ENCODE assay signal across 8 cellular contexts in the genomic region with DNA sequence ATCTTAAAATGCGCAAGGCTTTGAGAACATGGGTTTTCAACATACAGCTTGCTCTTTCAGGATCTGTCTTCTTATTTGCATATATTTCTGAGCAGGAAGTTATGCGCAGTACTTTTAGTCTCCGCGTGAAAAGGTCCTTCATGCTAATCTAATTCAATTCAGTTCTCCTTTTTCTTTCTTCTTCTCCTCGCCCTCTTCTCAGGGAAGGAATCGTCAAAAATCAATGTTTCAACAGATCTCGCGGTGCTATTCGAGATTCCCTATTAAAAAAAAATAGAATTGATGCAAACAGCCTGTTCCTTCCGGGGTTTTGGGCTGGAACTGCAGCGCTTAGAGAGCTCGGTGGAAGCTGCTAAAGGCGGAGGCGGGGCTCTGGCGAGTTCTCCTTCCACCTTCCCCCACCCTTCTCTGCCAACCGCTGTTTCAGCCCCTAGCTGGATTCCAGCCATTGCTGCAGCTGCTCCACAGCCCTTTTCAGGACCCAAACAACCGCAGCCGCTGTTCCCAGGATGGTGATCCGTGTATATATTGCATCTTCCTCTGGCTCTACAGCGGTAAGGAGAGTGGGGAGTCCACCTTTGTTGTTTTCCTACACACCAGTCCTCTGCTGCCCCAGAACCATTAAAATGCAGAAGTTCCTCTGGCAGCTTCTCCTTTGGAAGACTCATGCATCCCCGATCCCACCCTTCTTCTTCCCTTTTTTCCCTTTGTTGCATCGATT. TPM values are rescaled to one million over a fixed set of nuclear protein-coding genes. Genes with fewer than 3 reads are reported as not detected.
A peak's percentile ranks its signal among the peaks of the same experiment; 100 is the strongest.
DNase-seq lines count a peak whose midpoint lies in the region; ATAC-seq, FAIRE-seq and TF ChIP-seq lines count a peak whose summit lies in the region.

Gene HMGN5 (minus strand): TSS at position 222 of the 721 bp plus-strand sequence. CDS start 80,364 bp downstream, outside the sequence.
Gene SH3BGRL (plus strand): TSS at position 411 of the 721 bp plus-strand sequence. CDS start 99 bp downstream, at position 510.

- H4K20me1 ChIP-seq in HCT116 (ENCODE audit: insufficient read depth) (no peaks in the 10 kb centered on the region), mammary epithelial cell (ENCODE audit: insufficient read depth, low read length) (no peaks in the 10 kb centered on the region)

- POLR2A ChIA-PET in HCT116 (lab: Charles Lee): no interaction called here

- peak; percentile 99 for ATAC-seq in HCT116

- TF ChIP-seq CTCF in HCT116 (IDR thresholded peaks at IDR 0.05 in 2 of 3, conservative IDR thresholded peaks at IDR 0.05 in 1 of 3; ENCODE audit: borderline replicate concordance in 1 of 3, insufficient read depth in 1 of 3, low read depth in 2 of 3, low read length in 2 of 3): no peak
- TF ChIP-seq CTCF in WERI-Rb-1 (IDR thresholded peaks at IDR 0.05; ENCODE audit: low read depth, low read length): no peak
- TF ChIP-seq CTCF in mammary epithelial cell (conservative IDR thresholded peaks at IDR 0.05 in 1 of 2, IDR thresholded peaks at IDR 0.05 in 1 of 2; ENCODE audit: extremely low read depth in 1 of 2, insufficient read depth in 1 of 2, low read depth in 1 of 2, low read length in 2 of 2): no peak

- TF ChIP-seq RAD21 in HCT116 (IDR thresholded peaks at IDR 0.05; ENCODE audit: low read depth): no peak

- BruUV-seq in HCT116 (replicated peaks; lab: Mats Ljungman, UMichigan) (no TSS peak), mammary epithelial cell (replicated peaks; lab: Mats Ljungman, UMichigan) (no TSS peak)

- CTCF ChIA-PET in HCT116 (lab: Charles Lee): interaction anchor here (1.4 kb wide), 2 partner anchors 8 to 176 kb away, joined by 3 read pairs; no protein-coding TSS in a partner anchor
- CTCF ChIA-PET in mammary epithelial cell (lab: Charles Lee; ENCODE audit: low non-redundant PET): interaction anchor here (0.6 to 0.7 kb wide), 3 partner anchors 60 to 392 kb away, joined by 3 to 4 read pairs (median 3); no protein-coding TSS in a partner anchor

- peak within 1 kb of the TSS; percentile 79 for H3K4me2 ChIP-seq in HCT116 (ENCODE audit: low read length)
- peak within 1 kb of the TSS; percentile 78 for H3K4me2 ChIP-seq in mammary epithelial cell (ENCODE audit: insufficient read depth, low read depth, low read length)

- H3K36me3 ChIP-seq in HCT116 (ENCODE audit: control insufficient read depth in 1 of 2, insufficient read depth in 2 of 2, low read length in 2 of 2) (no peaks in the 10 kb centered on the region), WERI-Rb-1 (no peaks in the 10 kb centered on the region), mammary epithelial cell (ENCODE audit: insufficient read depth, low read length) (no peaks in the 10 kb centered on the region), small intestine (ENCODE audit: control insufficient read depth in 2 of 2, insufficient read depth in 2 of 2, low read length in 2 of 2) (no peaks in the 10 kb centered on the region)

- in situ Hi-C loops in mammary epithelial cell (cut with MboI; ENCODE audit: low sequenced_read_pairs in 2 of 2): no loop called here

- peak; percentile 56 for DNase-seq in HCT116 (ENCODE audit: low read depth, low spot score)
- DNase-seq in NAMALWA (ENCODE audit: low spot score): peak; percentile 90
- DNase-seq in WERI-Rb-1: peak; percentile 31
- DNase-seq in mammary epithelial cell: peak; percentile 77
- peak; percentile 70 for DNase-seq in iPS-NIHi7 (ENCODE audit: extremely low spot score)
- DNase-seq in small intestine: peak; percentile 70
- no peak for DNase-seq in HuH-7.5 (ENCODE audit: low spot score)

- H3K27ac ChIP-seq in HCT116 (ENCODE audit: low read depth, low read length): peak within 1 kb of the TSS; percentile 52
- H3K27ac ChIP-seq in WERI-Rb-1: no peak within 1 kb of the TSS
- H3K27ac ChIP-seq in mammary epithelial cell (ENCODE audit: insufficient read depth, low read depth, low read length): peak within 1 kb of the TSS; percentile 78
- H3K27ac ChIP-seq in small intestine (ENCODE audit: low read depth in 1 of 2, low read length in 1 of 2): peak within 1 kb of the TSS; percentile 32 to 78

- peak; percentile 31 for TF ChIP-seq POLR2A in HCT116 (IDR thresholded peaks at IDR 0.05; ENCODE audit: borderline replicate concordance, extremely low read depth, insufficient read depth, insufficient read length)

- intact Hi-C loops in HCT116 (cut with micrococcal nuclease): no loop called here
- intact Hi-C loops in mammary epithelial cell (cut with micrococcal nuclease): loop anchor here (1.0 to 5.0 kb wide), 2 partner anchors 60 to 175 kb away; no protein-coding TSS in a partner anchor

- H3K27me3 ChIP-seq in HCT116 (ENCODE audit: insufficient read depth, low read length): no peaks in the 10 kb centered on the region
- H3K27me3 ChIP-seq in WERI-Rb-1 (ENCODE audit: insufficient read depth, low read depth, severe bottlenecking): no peaks in the 10 kb centered on the region
- no peaks in the 10 kb centered on the region for H3K27me3 ChIP-seq in mammary epithelial cell (ENCODE audit: insufficient read depth, low read length)
- no peaks in the 10 kb centered on the region for H3K27me3 ChIP-seq in small intestine (ENCODE audit: control insufficient read depth in 2 of 2, insufficient read depth in 2 of 2, low read length in 2 of 2)

- dilution Hi-C loops in mammary epithelial cell (cut with HindIII; ENCODE audit: low sequenced_read_pairs): no loop called here

- peak within 1 kb of the TSS; percentile 83 for H2AFZ ChIP-seq in HCT116 (ENCODE audit: low read depth, low read length, poor library complexity, severe bottlenecking)
- peak within 1 kb of the TSS; percentile 84 for H2AFZ ChIP-seq in mammary epithelial cell (ENCODE audit: low read depth, low read length)

- 11% methylated on average over 16 of the region's 22 CpGs for WGBS in mammary epithelial cell (ENCODE audit: low coverage, missing lambda C conversion rate)
- WGBS in small intestine, 3 donors: 0 to 28% (median 7%) methylated on average over 21 to 22 of the region's 22 CpGs

- no peaks in the 10 kb centered on the region for H3K79me2 ChIP-seq in HCT116 (ENCODE audit: insufficient read depth, low read length)
- peaks cover 41% of the 10 kb centered on the region for H3K79me2 ChIP-seq in mammary epithelial cell (ENCODE audit: insufficient read depth, low read length)

- RAD21 ChIA-PET in HCT116 (lab: Charles Lee; ENCODE audit: low non-redundant PET in 1 of 2, low total read pairs in 2 of 2, uncharacterized antibody in 2 of 2, unreplicated experiment in 2 of 2): no interaction called here

- FAIRE-seq in small intestine (lab: Jason Lieb, UNC): no peak

- H3K4me3 ChIP-seq in GM08714 (ENCODE audit: low read length) (peak within 1 kb of the TSS; percentile 91), HCT116 (replicated peaks in 1 of 2; ENCODE audit: low read depth in 1 of 2, low read length in 2 of 2) (peak within 1 kb of the TSS; percentile 62 to 74), WERI-Rb-1 (ENCODE audit: low read depth, low read length) (peak within 1 kb of the TSS; percentile 28), mammary epithelial cell (replicated peaks in 1 of 3; ENCODE audit: insufficient read depth in 1 of 3, low read depth in 2 of 3, low read length in 3 of 3) (peak within 1 kb of the TSS; percentile 51 to 65 (median 64)), small intestine (ENCODE audit: low read depth in 1 of 2, low read length in 2 of 2) (peak within 1 kb of the TSS; percentile 47 to 53)

- H3K9ac ChIP-seq in HCT116 (ENCODE audit: low read length) (peak within 1 kb of the TSS; percentile 64), mammary epithelial cell (ENCODE audit: insufficient read depth, low read length) (peak within 1 kb of the TSS; percentile 85)

- H3K9me2 ChIP-seq in HCT116 (ENCODE audit: insufficient read depth): no peaks in the 10 kb centered on the region

- H3K9me3 ChIP-seq in HCT116 (ENCODE audit: control insufficient read depth in 1 of 2, insufficient read depth in 1 of 2, low read depth in 1 of 2, low read length in 2 of 2) (no peaks in the 10 kb centered on the region), WERI-Rb-1 (ENCODE audit: severe bottlenecking) (no peaks in the 10 kb centered on the region), mammary epithelial cell (replicated peaks; ENCODE audit: insufficient read depth, low read length) (no peaks in the 10 kb centered on the region), small intestine (ENCODE audit: control insufficient read depth, low read depth) (no peaks in the 10 kb centered on the region)

- H3K4me1 ChIP-seq in HCT116 (ENCODE audit: control insufficient read depth in 1 of 2, insufficient read depth in 2 of 2, low read length in 2 of 2) (peaks cover 2 to 4% of the 10 kb centered on the region in 2 experiments; a peak in 3 of 4 replicates), mammary epithelial cell (ENCODE audit: insufficient read depth, low read length) (peaks cover 9% of the 10 kb centered on the region), small intestine (ENCODE audit: control insufficient read depth in 2 of 2, insufficient read depth in 1 of 2, low read depth in 1 of 2, low read length in 1 of 2) (no peaks in the 10 kb centered on the region)

TF ChIP-seq in HCT116, 20 proteins besides CTCF, POLR2A, EP300 and RAD21 (continues in another document):
- TF ChIP-seq, protein P1, sequence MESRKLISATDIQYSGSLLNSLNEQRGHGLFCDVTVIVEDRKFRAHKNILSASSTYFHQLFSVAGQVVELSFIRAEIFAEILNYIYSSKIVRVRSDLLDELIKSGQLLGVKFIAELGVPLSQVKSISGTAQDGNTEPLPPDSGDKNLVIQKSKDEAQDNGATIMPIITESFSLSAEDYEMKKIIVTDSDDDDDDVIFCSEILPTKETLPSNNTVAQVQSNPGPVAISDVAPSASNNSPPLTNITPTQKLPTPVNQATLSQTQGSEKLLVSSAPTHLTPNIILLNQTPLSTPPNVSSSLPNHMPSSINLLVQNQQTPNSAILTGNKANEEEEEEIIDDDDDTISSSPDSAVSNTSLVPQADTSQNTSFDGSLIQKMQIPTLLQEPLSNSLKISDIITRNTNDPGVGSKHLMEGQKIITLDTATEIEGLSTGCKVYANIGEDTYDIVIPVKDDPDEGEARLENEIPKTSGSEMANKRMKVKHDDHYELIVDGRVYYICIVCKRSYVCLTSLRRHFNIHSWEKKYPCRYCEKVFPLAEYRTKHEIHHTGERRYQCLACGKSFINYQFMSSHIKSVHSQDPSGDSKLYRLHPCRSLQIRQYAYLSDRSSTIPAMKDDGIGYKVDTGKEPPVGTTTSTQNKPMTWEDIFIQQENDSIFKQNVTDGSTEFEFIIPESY (IDR thresholded peaks at IDR 0.05; ENCODE audit: extremely low read depth, insufficient replicate concordance, low read length): peak; percentile 79
- no peak for TF ChIP-seq CEBPB (IDR thresholded peaks at IDR 0.05; ENCODE audit: low read depth)
- no peak for TF ChIP-seq SP1 (IDR thresholded peaks at IDR 0.05; ENCODE audit: low read depth)
- no peak for TF ChIP-seq ZFX (IDR thresholded peaks at IDR 0.05)

RNA-seq across cellular contexts. Expression of gene HMGN5, which starts in this region (rescaled TPM):
- 3.0 TPM for total RNA-seq in HCT116 (2021; ENCODE audit: unreplicated experiment)
- 3.4 and 4.2 TPM in 2 replicates for polyA plus RNA-seq in HCT116 (2012)
- 1 to 10 TPM; 1.2 to 2.7 TPM for total RNA-seq in mammary epithelial cell
- polyA plus RNA-seq in mammary epithelial cell: 3.7 TPM
- not detected for polyA minus RNA-seq in mammary epithelial cell
- polyA plus RNA-seq in small intestine: 10 to 100 TPM; 10.8 to 32.0 (median 18.9) TPM

RNA-seq across cellular contexts. Expression of gene SH3BGRL, which starts in this region (rescaled TPM):
- total RNA-seq in HCT116 (2021; ENCODE audit: unreplicated experiment): 32.4 TPM
- 8.7 and 15.0 TPM in 2 replicates for polyA plus RNA-seq in HCT116 (2012)
- total RNA-seq in mammary epithelial cell: 100 to 1,000 TPM in 1 of 2 donors, 10 to 100 TPM in 1; 66.5 to 107 TPM
- 70.1 TPM for polyA plus RNA-seq in mammary epithelial cell
- polyA minus RNA-seq in mammary epithelial cell: 83.3 TPM
- 10 to 100 TPM; 65.0 to 70.8 (median 69.6) TPM for polyA plus RNA-seq in small intestine

Comparison
In these comparisons a context has a peak if more than half of its experiments do, and no peak if none do; other contexts are left out.
1. H3K4me3 ChIP-seq: peak in every context shown above with its lines; median percentile 91 in GM08714; 68 in HCT116; 64 in mammary epithelial cell; 50 in small intestine; 28 in WERI-Rb-1.